ENCODE assay signal across 20 cellular contexts in the genomic region with DNA sequence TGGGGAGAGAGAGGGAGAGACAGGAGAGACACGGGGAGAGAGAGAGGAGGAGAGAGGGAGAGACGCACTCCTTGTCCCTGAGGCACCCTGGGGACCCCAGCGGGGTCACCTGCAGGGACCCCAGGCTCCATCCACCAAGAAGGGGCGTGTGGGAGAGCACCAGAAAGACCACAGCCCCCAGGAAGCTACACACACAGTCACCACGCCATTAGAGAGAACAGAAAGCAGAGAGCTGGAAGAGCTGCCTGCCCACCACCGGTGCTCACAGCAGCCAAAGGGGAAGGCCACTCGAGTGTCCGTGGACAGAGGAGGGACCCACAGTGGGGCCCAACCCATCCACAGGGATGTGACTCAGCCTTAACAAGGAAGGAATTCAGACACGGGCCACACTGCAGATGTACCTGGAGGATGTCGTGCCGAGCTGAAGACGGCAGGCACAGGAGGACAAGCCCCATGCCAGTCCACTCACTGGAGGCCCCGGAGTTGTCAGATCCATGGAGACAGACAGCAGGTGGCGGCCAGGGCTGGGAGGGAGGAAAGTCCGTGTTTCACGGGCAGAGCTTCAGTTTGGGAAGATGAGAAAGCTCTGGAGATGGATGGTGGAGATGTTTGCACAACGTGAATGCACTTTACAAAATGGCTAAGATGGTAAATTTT. TPM values are rescaled to one million over a fixed set of nuclear protein-coding genes. Genes with fewer than 3 reads are reported as not detected.
DNase-seq lines count a peak whose midpoint lies in the region; ATAC-seq, FAIRE-seq and TF ChIP-seq lines count a peak whose summit lies in the region.
"Had no signal": no experiment of that assay in that cellular context is flagged by ENCODE, and none has a peak within 500 bp of the region (broad histone marks: within the 10 kb centered on the region; RNA-seq: fewer than 3 reads in every experiment).

No MANE protein-coding gene starts in this region.

- no peak overlapping the region for H3K4me3 Mint-ChIP-seq in stimulated activated effector memory CD8-positive, alpha-beta T cell treated with anti-CD3 and anti-CD28 coated beads, Interleukin-12 subunit alpha, Interleukin-12 subunit beta, amount 100 ng/mL, for 72 hours
- no peak overlapping the region for H3K4me3 Mint-ChIP-seq in endodermal cell
- H3K4me3 Mint-ChIP-seq: B cell; immature natural killer cell; T-helper 1 cell treated with Interleukin-12 subunit alpha and Interleukin-12 subunit beta and Interleukin-4 antibody, amounts not matched to agents 30 μg/mL and 1 μg/mL, for 36 hours had no signal

- no peaks in the 10 kb centered on the region for H3K9me2 ChIP-seq in PC-3 (replicated peaks; ENCODE audit: low read length)

- CTCF ChIA-PET in PC-3 (lab: Charles Lee), result no interaction called here

- no peaks in the 10 kb centered on the region for H3F3A ChIP-seq in PC-3 (ENCODE audit: low read length, unreplicated experiment)

- intact Hi-C loops in Right ventricle myocardium inferior (cut with DNase I), result no loop called here
- intact Hi-C loops in heart right ventricle (cut with DNase I), result loop anchor here in 2 of 10 donors (5.0 kb wide), 2 partner anchors 143 to 258 kb away; no protein-coding TSS in a partner anchor
- intact Hi-C loops in PC-3 (cut with micrococcal nuclease), result loop anchor here (5.0 kb wide), 1 partner anchor 63 kb away; no protein-coding TSS in a partner anchor
- intact Hi-C loops in kidney (cut with DNase I), result loop anchor here (5.0 kb wide), 1 partner anchor 258 kb away; no protein-coding TSS in a partner anchor

- H3K27me3 Mint-ChIP-seq in endodermal cell (ENCODE audit: insufficient read depth), result no peaks in the 10 kb centered on the region

- no TSS peak for BruUV-seq in PC-3 (replicated peaks; lab: Mats Ljungman, UMichigan)

- H3K4me1 ChIP-seq in heart right ventricle (peaks cover 0 to 8% (median 1%) of the 10 kb centered on the region in 9 donors), PC-3 (ENCODE audit: insufficient read depth, low read length) (peaks cover 2% of the 10 kb centered on the region; the same call in 1 of the 2 replicates), kidney (ENCODE audit: control insufficient read depth in 1 of 2, insufficient read depth in 1 of 2, low read depth in 1 of 2, low read length in 2 of 2) (no peaks in the 10 kb centered on the region), endodermal cell (ENCODE audit: control insufficient read depth, insufficient read depth, low read length) (peaks cover 6% of the 10 kb centered on the region)

- no peaks in the 10 kb centered on the region for H4K20me1 ChIP-seq in PC-3 (ENCODE audit: low read length)

- H3K36me3 ChIP-seq in heart right ventricle (no peaks in the 10 kb centered on the region), PC-3 (ENCODE audit: low read depth, low read length) (no peaks in the 10 kb centered on the region), kidney (ENCODE audit: control insufficient read depth in 1 of 2, insufficient read depth in 2 of 2, low read length in 2 of 2) (no peaks in the 10 kb centered on the region), endodermal cell (ENCODE audit: control insufficient read depth, insufficient read depth, low read length) (no peaks in the 10 kb centered on the region)
- H3K36me3 ChIP-seq: upper lobe of right lung had no signal

- H3K4me3 ChIP-seq in heart right ventricle, result no peak overlapping the region
- no peak overlapping the region for H3K4me3 ChIP-seq in PC-3 (ENCODE audit: low read length)
- no peak overlapping the region for H3K4me3 ChIP-seq in kidney (ENCODE audit: low read length in 2 of 2)
- no peak overlapping the region for H3K4me3 ChIP-seq in endodermal cell (ENCODE audit: low read length)
- H3K4me3 ChIP-seq: mucosa of descending colon, upper lobe of right lung had no signal

- H3K9me3 Mint-ChIP-seq in stimulated activated effector memory CD8-positive, alpha-beta T cell treated with anti-CD3 and anti-CD28 coated beads, Interleukin-12 subunit alpha, Interleukin-12 subunit beta, amount 100 ng/mL, for 72 hours, result no peaks in the 10 kb centered on the region
- no peaks in the 10 kb centered on the region for H3K9me3 Mint-ChIP-seq in endodermal cell
- H3K9me3 Mint-ChIP-seq: immature natural killer cell; T-helper 1 cell treated with Interleukin-12 subunit alpha and Interleukin-12 subunit beta and Interleukin-4 antibody, amounts not matched to agents 30 μg/mL and 1 μg/mL, for 36 hours had no signal

- H3K27ac ChIP-seq in heart right ventricle (no peak overlapping the region), PC-3 (ENCODE audit: low read length) (no peak overlapping the region), kidney (ENCODE audit: low read depth in 2 of 2, low read length in 2 of 2) (no peak overlapping the region), endodermal cell (ENCODE audit: low read depth, low read length) (no peak overlapping the region)
- H3K27ac ChIP-seq: upper lobe of right lung had no signal

- H2AFZ ChIP-seq in PC-3 (ENCODE audit: low read length), result no peak overlapping the region

- peaks cover 23% of the 10 kb centered on the region for H3K4me1 Mint-ChIP-seq in stimulated activated effector memory CD8-positive, alpha-beta T cell treated with anti-CD3 and anti-CD28 coated beads, Interleukin-12 subunit alpha, Interleukin-12 subunit beta, amount 100 ng/mL, for 72 hours
- peaks cover 16% of the 10 kb centered on the region for H3K4me1 Mint-ChIP-seq in endodermal cell

- H3K9ac ChIP-seq in PC-3 (ENCODE audit: low read length) (no peak overlapping the region), kidney (ENCODE audit: low read length in 2 of 2) (no peak overlapping the region), endodermal cell (ENCODE audit: extremely low read depth, low read length, poor library complexity, severe bottlenecking) (no peak overlapping the region)

- DNase-seq in Right ventricle myocardium inferior (ENCODE audit: missing footprints) (peak; percentile 64), heart right ventricle (no peak), PC-3 (peak; percentile 9), kidney (peak; percentile 61), endodermal cell (no peak), NCI-H187 treated with DMSO at 0.1 percent for 48 hours (lab: John Stamatoyannopoulos, UW) (no peak)
- no peak for DNase-seq in stimulated activated effector memory CD8-positive, alpha-beta T cell treated with anti-CD3 and anti-CD28 coated beads, Interleukin-12 subunit alpha, Interleukin-12 subunit beta, amount 100 ng/mL, for 72 hours (ENCODE audit: low spot score in 2 of 2)
- DNase-seq: activated CD4-positive, alpha-beta T cell treated with anti-CD3 and anti-CD28 coated beads for 4 hours; activated effector memory CD4-positive, alpha-beta T cell treated with Interleukin-2 at 50 U/mL for 16 hours; effector CD8-positive, alpha-beta T cell; foreskin melanocyte; immature natural killer cell; mucosa of descending colon; NCI-H2227 treated with DMSO at 0.1 percent for 48 hours; stimulated activated CD4-positive, alpha-beta T cell treated with anti-CD3 and anti-CD28 coated beads, Interleukin-2, amount 100 ng/mL, for 24 hours had no signal

- peak overlapping the region; percentile 37 for H3K27ac Mint-ChIP-seq in stimulated activated effector memory CD8-positive, alpha-beta T cell treated with anti-CD3 and anti-CD28 coated beads, Interleukin-12 subunit alpha, Interleukin-12 subunit beta, amount 100 ng/mL, for 72 hours
- H3K27ac Mint-ChIP-seq in endodermal cell, result no peak overlapping the region
- H3K27ac Mint-ChIP-seq: B cell; immature natural killer cell; T-helper 1 cell treated with Interleukin-12 subunit alpha and Interleukin-12 subunit beta and Interleukin-4 antibody, amounts not matched to agents 30 μg/mL and 1 μg/mL, for 36 hours had no signal

- ATAC-seq in Right ventricle myocardium inferior (no peak), heart right ventricle (no peak), PC-3 (peak; percentile 27), GM21737 (IDR thresholded peaks at IDR 0.05; ENCODE audit: unreplicated experiment) (no peak)
- no peak for ATAC-seq in stimulated activated effector memory CD8-positive, alpha-beta T cell treated with anti-CD3 and anti-CD28 coated beads, Interleukin-12 subunit alpha, Interleukin-12 subunit beta, amount 100 ng/mL, for 72 hours
- ATAC-seq: mucosa of descending colon, upper lobe of right lung had no signal

- FAIRE-seq in kidney (lab: Jason Lieb, UNC), result no peak
- FAIRE-seq: HTR-8/SVneo had no signal

- H3K27me3 ChIP-seq in heart right ventricle (peaks cover 0 to 25% (median 16%) of the 10 kb centered on the region in 7 donors), PC-3 (ENCODE audit: low read length) (no peaks in the 10 kb centered on the region), endodermal cell (ENCODE audit: control insufficient read depth, insufficient read depth, low read length, poor library complexity, severe bottlenecking) (no peaks in the 10 kb centered on the region)

- H3K9me3 ChIP-seq in heart right ventricle, result no peaks in the 10 kb centered on the region
- no peaks in the 10 kb centered on the region for H3K9me3 ChIP-seq in PC-3 (ENCODE audit: low read length)
- no peaks in the 10 kb centered on the region for H3K9me3 ChIP-seq in kidney (ENCODE audit: control insufficient read depth in 1 of 2, low read length in 2 of 2)
- H3K9me3 ChIP-seq in endodermal cell (ENCODE audit: control insufficient read depth, low read length), result no peaks in the 10 kb centered on the region
- H3K9me3 ChIP-seq: mucosa of descending colon, upper lobe of right lung had no signal

- no peak overlapping the region for H3K4me2 ChIP-seq in PC-3 (ENCODE audit: low read length)

- no peaks in the 10 kb centered on the region for H3K79me2 ChIP-seq in PC-3 (ENCODE audit: low read length)

- 29 to 32% methylated on average over 17 of the region's 17 CpGs for WGBS in heart right ventricle, 2 donors
- WGBS in endodermal cell (ENCODE audit: insufficient coverage in 1 of 2, insufficient read length in 1 of 2), 2 experiments, result 83 to 92% methylated on average over 12 to 16 of the region's 17 CpGs

- H3K36me3 Mint-ChIP-seq in stimulated activated effector memory CD8-positive, alpha-beta T cell treated with anti-CD3 and anti-CD28 coated beads, Interleukin-12 subunit alpha, Interleukin-12 subunit beta, amount 100 ng/mL, for 72 hours, result peaks cover 12% of the 10 kb centered on the region
- no peaks in the 10 kb centered on the region for H3K36me3 Mint-ChIP-seq in endodermal cell (ENCODE audit: low read depth)
- H3K36me3 Mint-ChIP-seq: immature natural killer cell had no signal

- TF ChIP-seq CTCF in heart right ventricle (IDR thresholded peaks at IDR 0.05), result peak in 3 of 9 donors; percentile 10 to 24 (median 22)
- no peak for TF ChIP-seq CTCF in PC-3 (conservative IDR thresholded peaks at IDR 0.05; ENCODE audit: low read depth, low read length)
- no peak for TF ChIP-seq CTCF in kidney (IDR thresholded peaks at IDR 0.05; ENCODE audit: borderline replicate concordance, extremely low read depth, insufficient read depth)
- TF ChIP-seq CTCF in endodermal cell (conservative IDR thresholded peaks at IDR 0.05), result no peak

- POLR2A ChIA-PET in PC-3 (lab: Charles Lee; ENCODE audit: unreplicated experiment), result no interaction called here

RNA-seq across cellular contexts. Expression of a gene that starts 11.5 kb away (rescaled TPM):
- total RNA-seq in Right ventricle myocardium inferior (18.5 TPM), heart right ventricle (10 to 100 TPM; 14.0 to 23.8 (median 19.0) TPM), PC-3 (2014; rRNA removed) (5.9 and 9.8 TPM in 2 replicates), kidney (17.2 TPM), endodermal cell (10 to 100 TPM; 23.4 to 32.5 TPM)
- polyA plus RNA-seq in heart right ventricle (10 to 100 TPM in 1 of 2 donors, 1 to 10 TPM in 1; 6.3 to 12.0 TPM), kidney (ENCODE audit: insufficient read depth, low read depth, low replicate concordance) (4.3 TPM)
- 10.9 TPM for polyA plus RNA-seq in endodermal cell (2013, experiment 1 of 2)
- polyA plus RNA-seq in endodermal cell (2013, experiment 2 of 2), result 11.1 TPM

Comparison
In these comparisons a context has a peak if more than half of its experiments do, and no peak if none do; other contexts are left out.
1. DNase-seq: peak in Right ventricle myocardium inferior (single experiment), PC-3 (single experiment) and kidney (single experiment); none in heart right ventricle (0 of 2), stimulated activated effector memory CD8-positive, alpha-beta T cell treated with anti-CD3 and anti-CD28 coated beads, Interleukin-12 subunit alpha, Interleukin-12 subunit beta, amount 100 ng/mL, for 72 hours (0 of 2), endodermal cell (single experiment) and NCI-H187 treated with DMSO at 0.1 percent for 48 hours (single experiment).